ENCODE assay signal across 2 cellular contexts in genomic region chr5:39019231-39019630, GRCh38.
TF ChIP-seq lines count a peak whose summit lies in the region.

No MANE protein-coding gene starts in this region.

TF ChIP-seq in GM23338, 12 proteins besides CTCF, POLR2A, EP300 and RAD21:
- TF ChIP-seq ZNF462 (CRISPR knock-in tag; IDR thresholded peaks at IDR 0.05) (no peak), STAT1 (IDR thresholded peaks at IDR 0.05; ENCODE audit: unreplicated experiment) (no peak), EZH2 (IDR thresholded peaks at IDR 0.05; ENCODE audit: low read depth, unreplicated experiment) (no peak), EZH2phosphoT487 (IDR thresholded peaks at IDR 0.05; ENCODE audit: unreplicated experiment) (no peak), CREB1 (CRISPR knock-in tag; IDR thresholded peaks at IDR 0.05; ENCODE audit: low read depth) (no peak), ZNF331 (CRISPR knock-in tag; IDR thresholded peaks at IDR 0.05; ENCODE audit: low read depth) (no peak), NANOG (IDR thresholded peaks at IDR 0.05; ENCODE audit: borderline replicate concordance) (no peak), ZNF114 (CRISPR knock-in tag; IDR thresholded peaks at IDR 0.05) (no peak)
TF ChIP-seq in GM23338: peak in this region for 0.

TF ChIP-seq in WTC11, 78 proteins besides CTCF, POLR2A, EP300 and RAD21 (continued from another document):
- TF ChIP-seq ATF6 (CRISPR knock-in tag; IDR thresholded peaks at IDR 0.05) (no peak), E2F1 (CRISPR knock-in tag; IDR thresholded peaks at IDR 0.05) (no peak), NR3C1 (CRISPR knock-in tag; conservative IDR thresholded peaks at IDR 0.05; ENCODE audit: low read depth) (no peak), ZNF263 (CRISPR knock-in tag; IDR thresholded peaks at IDR 0.05; ENCODE audit: low read depth) (no peak), FOXP1 (CRISPR knock-in tag; IDR thresholded peaks at IDR 0.05; ENCODE audit: borderline replicate concordance) (no peak), ZNF121 (CRISPR knock-in tag; IDR thresholded peaks at IDR 0.05) (no peak), AR (CRISPR knock-in tag; IDR thresholded peaks at IDR 0.05) (no peak), E2F5 (CRISPR knock-in tag; IDR thresholded peaks at IDR 0.05) (no peak), FOXJ3 (CRISPR knock-in tag; IDR thresholded peaks at IDR 0.05; ENCODE audit: borderline replicate concordance) (no peak), NFYB (CRISPR knock-in tag; conservative IDR thresholded peaks at IDR 0.05; ENCODE audit: low read depth) (no peak), ZNF423 (CRISPR knock-in tag; IDR thresholded peaks at IDR 0.05) (no peak), E2F4 (CRISPR knock-in tag; IDR thresholded peaks at IDR 0.05; ENCODE audit: borderline replicate concordance, low read depth) (no peak)
